26 cellular contexts compared by ENCODE assay signal in the genomic region with DNA sequence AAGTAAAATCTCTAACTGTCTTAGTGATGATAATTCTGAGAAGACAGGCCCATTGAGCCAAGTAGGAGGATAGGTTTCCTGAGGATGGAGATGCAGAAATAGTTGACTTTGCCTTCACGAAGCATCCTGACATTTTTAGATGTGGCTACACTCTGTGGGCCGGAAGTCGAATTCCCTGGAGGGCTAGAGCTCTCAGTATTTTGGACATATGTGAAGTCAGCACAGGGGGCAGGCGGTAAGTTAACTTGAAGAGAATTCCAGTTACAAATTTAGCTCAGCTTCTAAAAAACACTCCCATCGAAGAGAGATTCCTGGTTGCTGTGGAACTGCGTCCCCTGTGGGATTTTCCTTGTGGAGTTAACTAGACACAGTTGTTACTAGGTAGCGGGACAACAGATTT.
"Had no signal": no experiment of that assay in that cellular context is flagged by ENCODE, and none has a peak within 500 bp of the region (broad histone marks: within the 10 kb centered on the region; RNA-seq: fewer than 3 reads in every experiment).

No MANE protein-coding gene starts in this region.

- H3K4me3 ChIP-seq: adrenal gland, cardiac muscle cell, thyroid gland, upper lobe of left lung had no signal

- H3K36me3 ChIP-seq: adrenal gland, cardiac muscle cell, thyroid gland, upper lobe of left lung, WERI-Rb-1 had no signal

- DNase-seq: activated CD4-positive, alpha-beta T cell treated with anti-CD3 and anti-CD28 coated beads for 48 hours; activated CD4-positive, alpha-beta T cell treated with anti-CD3 and anti-CD28 coated beads, Interleukin-2, amount 50 U/mL, for 48 hours; activated CD8-positive, alpha-beta memory T cell treated with anti-CD3 and anti-CD28 coated beads for 24 hours; activated effector memory CD4-positive, alpha-beta T cell treated with anti-CD3 and anti-CD28 coated beads, Interleukin-2, amount 50 U/mL, for 16 hours; activated naive CD4-positive, alpha-beta T cell treated with anti-CD3 and anti-CD28 coated beads for 36 hours; activated naive CD8-positive, alpha-beta T cell treated with anti-CD3 and anti-CD28 coated beads for 36 hours; activated T-cell treated with anti-CD3 and anti-CD28 coated beads, Interleukin-2, amount 50 U/mL, for 1 hour; aorta; cortex of kidney; effector memory CD8-positive, alpha-beta T cell; erythroblast; midbrain; naive thymus-derived CD4-positive, alpha-beta T cell; nucleus accumbens; stimulated activated CD4-positive, alpha-beta T cell treated with anti-CD3 and anti-CD28 coated beads, Interleukin-4, amount 100 ng/mL, for 24 hours; stimulated activated naive CD8-positive, alpha-beta T cell treated with anti-CD3 and anti-CD28 coated beads, Interleukin-15, amount 100 ng/mL, for 72 hours; SW 1271; T-helper 9 cell; thyroid gland; WERI-Rb-1 had no signal

- H3K4me1 ChIP-seq: adrenal gland, thyroid gland had no signal

- ATAC-seq: activated CD4-positive, CD25-positive, alpha-beta regulatory T cell treated with anti-CD3 and anti-CD28 coated beads, Interleukin-2, amount 50 U/mL, for 24 hours; effector memory CD8-positive, alpha-beta T cell; sciatic nerve; stimulated activated effector memory CD8-positive, alpha-beta T cell treated with anti-CD3 and anti-CD28 coated beads, Interleukin-12 subunit alpha, Interleukin-12 subunit beta, amount 100 ng/mL, for 72 hours; stimulated activated naive CD8-positive, alpha-beta T cell treated with anti-CD3 and anti-CD28 coated beads, Interleukin-15, amount 100 ng/mL, for 72 hours had no signal

- H3K27ac ChIP-seq: adrenal gland, cardiac muscle cell, thyroid gland, upper lobe of left lung, WERI-Rb-1 had no signal

- H3K27me3 ChIP-seq: adrenal gland, thyroid gland, upper lobe of left lung had no signal

- H3K9me3 ChIP-seq: adrenal gland, thyroid gland, upper lobe of left lung had no signal
